In genomic region chr3:67875338-67875737, GRCh38 we compare ENCODE assay signal across 1 cellular context.
A peak's percentile ranks its signal among the peaks of the same experiment; 100 is the strongest.
TF ChIP-seq lines count a peak whose summit lies in the region.

No MANE protein-coding gene starts in this region.

TF ChIP-seq in HepG2, 621 proteins besides CTCF, POLR2A, EP300 and RAD21 (continued from another document):
- TF ChIP-seq TOE1 (CRISPR knock-in tag; IDR thresholded peaks at IDR 0.05) (no peak), ZNF777 (CRISPR knock-in tag; IDR thresholded peaks at IDR 0.05) (no peak), ZKSCAN1 (IDR thresholded peaks at IDR 0.05; ENCODE audit: low read length) (no peak), ZZZ3 (CRISPR knock-in tag; IDR thresholded peaks at IDR 0.05; ENCODE audit: borderline replicate concordance) (no peak), FOXP4 (CRISPR knock-in tag; IDR thresholded peaks at IDR 0.05) (no peak), JUN (CRISPR knock-in tag; IDR thresholded peaks at IDR 0.05) (no peak), HCFC1 (IDR thresholded peaks at IDR 0.05; ENCODE audit: low read depth, low read length) (no peak), ARID5B (CRISPR knock-in tag; IDR thresholded peaks at IDR 0.05) (no peak), MED13 (CRISPR knock-in tag; IDR thresholded peaks at IDR 0.05) (no peak), ESRRA (CRISPR knock-in tag; IDR thresholded peaks at IDR 0.05; ENCODE audit: low read depth) (no peak), BRCA1 (CRISPR knock-in tag; IDR thresholded peaks at IDR 0.05) (no peak), ZHX2 (IDR thresholded peaks at IDR 0.05; ENCODE audit: low read depth) (no peak), ZHX2 (CRISPR knock-in tag; IDR thresholded peaks at IDR 0.05; ENCODE audit: borderline replicate concordance) (no peak), JUNB (CRISPR knock-in tag; IDR thresholded peaks at IDR 0.05; ENCODE audit: borderline replicate concordance) (peak; percentile 20; the same call in 1 of the 2 replicates), ZIK1 (CRISPR knock-in tag; IDR thresholded peaks at IDR 0.05; ENCODE audit: borderline replicate concordance, low read depth) (no peak), RELA (CRISPR knock-in tag; IDR thresholded peaks at IDR 0.05) (no peak), FOSL2 (CRISPR knock-in tag; IDR thresholded peaks at IDR 0.05) (peak; percentile 64), ZNF550 (CRISPR knock-in tag; IDR thresholded peaks at IDR 0.05; ENCODE audit: borderline replicate concordance) (no peak), ZNF296 (CRISPR knock-in tag; conservative IDR thresholded peaks at IDR 0.05) (no peak), ZNF674 (CRISPR knock-in tag; IDR thresholded peaks at IDR 0.05; ENCODE audit: low read depth) (no peak), SOX5 (CRISPR knock-in tag; IDR thresholded peaks at IDR 0.05; ENCODE audit: borderline replicate concordance) (0 out of 2 replicates have a peak, but pooled peaks have one; percentile 9), ZNF639 (CRISPR knock-in tag; conservative IDR thresholded peaks at IDR 0.05) (no peak), LBX2 (CRISPR knock-in tag; IDR thresholded peaks at IDR 0.05; ENCODE audit: borderline replicate concordance) (no peak), ARID3A (IDR thresholded peaks at IDR 0.05; ENCODE audit: low read depth, low read length) (no peak), ZNF530 (CRISPR knock-in tag; IDR thresholded peaks at IDR 0.05; ENCODE audit: low read depth) (no peak), ATF5 (CRISPR knock-in tag; IDR thresholded peaks at IDR 0.05; ENCODE audit: low read depth) (no peak), ZKSCAN8 (CRISPR knock-in tag; IDR thresholded peaks at IDR 0.05; ENCODE audit: borderline replicate concordance) (no peak), GZF1 (CRISPR knock-in tag; IDR thresholded peaks at IDR 0.05) (no peak), ZBTB46 (CRISPR knock-in tag; IDR thresholded peaks at IDR 0.05; ENCODE audit: borderline replicate concordance) (no peak), RFXANK (CRISPR knock-in tag; IDR thresholded peaks at IDR 0.05) (no peak), FOSL1 (CRISPR knock-in tag; IDR thresholded peaks at IDR 0.05; ENCODE audit: borderline replicate concordance) (peak; percentile 30; the same call in 1 of the 2 replicates), ZNF616 (CRISPR knock-in tag; IDR thresholded peaks at IDR 0.05; ENCODE audit: low read depth) (no peak)
